Comparison of ENCODE assay signal across 1 cellular context in genomic region chr9:94668424-94668916, GRCh38.
TF ChIP-seq lines count a peak whose summit lies in the region.

No MANE protein-coding gene starts in this region.

TF ChIP-seq in GM12878, 131 proteins besides CTCF, POLR2A, EP300 and RAD21 (continued from another document):
- TF ChIP-seq HSF1 (IDR thresholded peaks at IDR 0.05; ENCODE audit: low read depth, low read length): no peak
- no peak for TF ChIP-seq ELK1 (IDR thresholded peaks at IDR 0.05; ENCODE audit: low read depth, low read length)
- no peak for TF ChIP-seq ATF3 (IDR thresholded peaks at IDR 0.05; ENCODE audit: borderline replicate concordance, extremely low read depth, low read depth, low read length)
- TF ChIP-seq WRNIP1 (IDR thresholded peaks at IDR 0.05; ENCODE audit: borderline replicate concordance, low read depth, low read length): no peak
- no peak for TF ChIP-seq NFYA (IDR thresholded peaks at IDR 0.05; ENCODE audit: borderline replicate concordance, low read depth, low read length)
- TF ChIP-seq EED (IDR thresholded peaks at IDR 0.05; ENCODE audit: low read depth): no peak
- TF ChIP-seq SUZ12 (IDR thresholded peaks at IDR 0.05; ENCODE audit: unreplicated experiment): no peak
- no peak for TF ChIP-seq ETV6 (conservative IDR thresholded peaks at IDR 0.05 in 1 of 2, IDR thresholded peaks at IDR 0.05 in 1 of 2; ENCODE audit: borderline replicate concordance in 1 of 2, low read depth in 1 of 2)
- TF ChIP-seq MYC (IDR thresholded peaks at IDR 0.05; ENCODE audit: insufficient read depth, insufficient read length, insufficient replicate concordance, low read length, severe bottlenecking): no peak
- no peak for TF ChIP-seq NR2C2 (IDR thresholded peaks at IDR 0.05; ENCODE audit: borderline replicate concordance, control insufficient read depth, insufficient read length, low read depth)
